10 cellular contexts compared by ENCODE assay signal in genomic region chr6:146027586-146028249, GRCh38. TPM values are rescaled to one million over a fixed set of nuclear protein-coding genes. Genes with fewer than 3 reads are reported as not detected.
A peak's percentile ranks its signal among the peaks of the same experiment; 100 is the strongest.
DNase-seq lines count a peak whose midpoint lies in the region; ATAC-seq and TF ChIP-seq lines count a peak whose summit lies in the region.
"Had no signal": no experiment of that assay in that cellular context is flagged by ENCODE, and none has a peak within 500 bp of the region (broad histone marks: within the 10 kb centered on the region; RNA-seq: fewer than 3 reads in every experiment).

No MANE protein-coding gene starts in this region.

- TF ChIP-seq CTCF in H9 (conservative IDR thresholded peaks at IDR 0.05) = peak; percentile 34
- TF ChIP-seq CTCF in WERI-Rb-1 (IDR thresholded peaks at IDR 0.05; ENCODE audit: low read depth, low read length) = peak; percentile 65
- TF ChIP-seq CTCF in kidney epithelial cell (IDR thresholded peaks at IDR 0.05; ENCODE audit: insufficient read depth, low read length, poor library complexity, severe bottlenecking) = peak; percentile 8
- TF ChIP-seq CTCF in tibial artery (IDR thresholded peaks at IDR 0.05) = no peak

- no peak overlapping the region for H4K91ac ChIP-seq in H9 (ENCODE audit: insufficient read length, low read depth, low read length)

- H3K4me1 Mint-ChIP-seq in H9 = peaks cover 18 to 19% of the 10 kb centered on the region in 2 experiments
- H3K4me1 Mint-ChIP-seq in stimulated activated memory B cell treated with anti-CD40 and anti-IgM and Interleukin-4, amounts not matched to agents 10 μg/mL and 1 μg/mL and 100 μg/mL, for 72 hours = peaks cover 8% of the 10 kb centered on the region

- no peaks in the 10 kb centered on the region for H4K20me1 ChIP-seq in H9 (ENCODE audit: control insufficient read depth, insufficient read depth, insufficient read length)

- H3K4me3 ChIP-seq in WERI-Rb-1 (ENCODE audit: low read depth, low read length) (peak overlapping the region; percentile 40), kidney epithelial cell (ENCODE audit: low read depth, low read length) (no peak overlapping the region), tibial artery (no peak overlapping the region)

- no peak overlapping the region for H2BK120ac ChIP-seq in H9 (ENCODE audit: low read depth, low read length, poor library complexity, severe bottlenecking)

- H3K79me1 ChIP-seq in H9 (ENCODE audit: insufficient read depth, low read depth, low read length, poor library complexity, severe bottlenecking) = no peaks in the 10 kb centered on the region

- no peak overlapping the region for H2AK5ac ChIP-seq in H9 (ENCODE audit: insufficient read length, low read length)

- H3K4me1 ChIP-seq in H9 (ENCODE audit: insufficient read depth, low read length) = no peaks in the 10 kb centered on the region
- peaks cover 0 to 6% (median 0%) of the 10 kb centered on the region in 4 donors for H3K4me1 ChIP-seq in tibial artery

- H3K27ac Mint-ChIP-seq in H9 = no peak overlapping the region
- H3K27ac Mint-ChIP-seq in stimulated activated memory B cell treated with anti-CD40 and anti-IgM and Interleukin-4, amounts not matched to agents 10 μg/mL and 1 μg/mL and 100 μg/mL, for 72 hours = no peak overlapping the region
- H3K27ac Mint-ChIP-seq: naive B cell had no signal

- no peaks in the 10 kb centered on the region for H3K79me2 ChIP-seq in H9 (ENCODE audit: insufficient read depth, low read length)

- no peak overlapping the region for H3K4ac ChIP-seq in H9 (ENCODE audit: low read depth, low read length)

- H3K9me3 ChIP-seq in H9 (ENCODE audit: control insufficient read depth, low read depth, low read length) = no peaks in the 10 kb centered on the region
- H3K9me3 ChIP-seq in WERI-Rb-1 (ENCODE audit: severe bottlenecking) = no peaks in the 10 kb centered on the region
- no peaks in the 10 kb centered on the region for H3K9me3 ChIP-seq in tibial artery

- peaks cover 38% of the 10 kb centered on the region for H3K27me3 Mint-ChIP-seq in H9 (ENCODE audit: low read depth)
- peaks cover 57% of the 10 kb centered on the region for H3K27me3 Mint-ChIP-seq in stimulated activated memory B cell treated with anti-CD40 and anti-IgM and Interleukin-4, amounts not matched to agents 10 μg/mL and 1 μg/mL and 100 μg/mL, for 72 hours

- no peak overlapping the region for H4K8ac ChIP-seq in H9 (replicated peaks; ENCODE audit: insufficient read length, low read depth, low read length)

- H3K36me3 ChIP-seq in WERI-Rb-1 = no peaks in the 10 kb centered on the region
- no peaks in the 10 kb centered on the region for H3K36me3 ChIP-seq in kidney epithelial cell (ENCODE audit: control insufficient read depth, insufficient read depth, low read length)
- H3K36me3 ChIP-seq in tibial artery = no peaks in the 10 kb centered on the region

- H3K27me3 ChIP-seq in H9 (ENCODE audit: insufficient read depth, low read length) = peaks cover 6% of the 10 kb centered on the region
- peaks cover 25% of the 10 kb centered on the region for H3K27me3 ChIP-seq in WERI-Rb-1 (ENCODE audit: insufficient read depth, low read depth, severe bottlenecking)
- peaks cover 29% of the 10 kb centered on the region for H3K27me3 ChIP-seq in kidney epithelial cell (ENCODE audit: control insufficient read depth, insufficient read depth, low read length)
- H3K27me3 ChIP-seq in tibial artery = peaks cover 0 to 35% of the 10 kb centered on the region in 2 donors

- H3K27ac ChIP-seq in H9 (ENCODE audit: insufficient read length, low read depth, low read length) (no peak overlapping the region), WERI-Rb-1 (no peak overlapping the region), tibial artery (no peak overlapping the region)
- H3K27ac ChIP-seq: RWPE1 had no signal

- no peaks in the 10 kb centered on the region; a peak in 1 of 7 replicates for H3K36me3 Mint-ChIP-seq in H9 (ENCODE audit: insufficient read depth in 1 of 3, low read depth in 3 of 3)
- H3K36me3 Mint-ChIP-seq in stimulated activated memory B cell treated with anti-CD40 and anti-IgM and Interleukin-4, amounts not matched to agents 10 μg/mL and 1 μg/mL and 100 μg/mL, for 72 hours = no peaks in the 10 kb centered on the region

- peak; percentile 8 for DNase-seq in Caki2 (ENCODE audit: low read depth)
- peak; percentile 36 for DNase-seq in H9
- peak; percentile 63 for DNase-seq in WERI-Rb-1
- DNase-seq in kidney epithelial cell (ENCODE audit: low read depth) = no peak
- DNase-seq in tibial artery = no peak
- DNase-seq in stimulated activated CD8-positive, alpha-beta memory T cell treated with anti-CD3 and anti-CD28 coated beads, Interleukin-4, amount 100 ng/mL, for 48 hours = no peak

- no peak overlapping the region for H2BK12ac ChIP-seq in H9 (ENCODE audit: insufficient read length, low read depth, low read length)

- no peak overlapping the region; the same call in 1 of the 2 replicates for H3K14ac ChIP-seq in H9 (ENCODE audit: insufficient read depth, low read length)

- no peak overlapping the region for H4K5ac ChIP-seq in H9 (ENCODE audit: insufficient read length, low read depth, low read length)

- H3K56ac ChIP-seq in H9 (ENCODE audit: insufficient read length, low read depth, low read length) = no peak overlapping the region

- H2BK20ac ChIP-seq in H9 (ENCODE audit: low read depth, low read length, poor library complexity, severe bottlenecking) = no peak overlapping the region

- H3K9me3 Mint-ChIP-seq in H9 = no peaks in the 10 kb centered on the region; a peak in 1 of 5 replicates
- H3K9me3 Mint-ChIP-seq in stimulated activated memory B cell treated with anti-CD40 and anti-IgM and Interleukin-4, amounts not matched to agents 10 μg/mL and 1 μg/mL and 100 μg/mL, for 72 hours = peaks cover 6% of the 10 kb centered on the region

- H3K23ac ChIP-seq in H9 (ENCODE audit: insufficient read length, low read depth, low read length) = no peak overlapping the region

- H3K23me2 ChIP-seq in H9 (ENCODE audit: insufficient read length, low read depth, low read length, poor library complexity, severe bottlenecking) = peaks cover 22% of the 10 kb centered on the region

- intact Hi-C loops in tibial artery (cut with DNase I; ENCODE audit: low total_unique reads) = no loop called here

- no peak overlapping the region for H3K9ac ChIP-seq in H9 (ENCODE audit: extremely low read depth, insufficient read length, low read length)

- in situ Hi-C loops in Caki2 (cut with HindIII; ENCODE audit: low pct_unique_long_range_greater_than_20kb, low sequenced_read_pairs) = no loop called here

- WGBS in H9 (ENCODE audit: extremely low coverage, insufficient read length, low lambda C conversion rate) = no CpG with 5 or more reads among the region's 31 CpGs

- ATAC-seq in stimulated activated memory B cell treated with anti-CD40 and anti-IgM and Interleukin-4, amounts not matched to agents 10 μg/mL and 1 μg/mL and 100 μg/mL, for 72 hours = no peak
- ATAC-seq in HG02588 (IDR thresholded peaks at IDR 0.05; ENCODE audit: unreplicated experiment) = no peak

- H3K4me2 ChIP-seq in H9 (ENCODE audit: insufficient read depth, insufficient read length, low read length) = peak overlapping the region; percentile 99

- no peak overlapping the region for H2AFZ ChIP-seq in H9 (ENCODE audit: low read length)

- H3T11ph ChIP-seq in H9 (ENCODE audit: low read length) = no peak overlapping the region

- H3K18ac ChIP-seq in H9 (ENCODE audit: insufficient read length, low read depth, low read length) = no peak overlapping the region

- H2BK5ac ChIP-seq in H9 (ENCODE audit: insufficient read length, low read length) = no peak overlapping the region

- peak overlapping the region; percentile 72 to 87 for H3K4me3 Mint-ChIP-seq in H9
- H3K4me3 Mint-ChIP-seq in stimulated activated memory B cell treated with anti-CD40 and anti-IgM and Interleukin-4, amounts not matched to agents 10 μg/mL and 1 μg/mL and 100 μg/mL, for 72 hours = no peak overlapping the region

- H2BK15ac ChIP-seq in H9 (ENCODE audit: low read depth, low read length) = no peak overlapping the region

RNA-seq across cellular contexts. Expression of gene GRM1, which starts 1.1 kb away (rescaled TPM):
- 0.20 and 0.41 TPM in 2 replicates for total RNA-seq in Caki2 (2014; rRNA removed; shearing (Covaris generic); ENCODE audit: low replicate concordance)
- total RNA-seq in H9 (2021) = 0.07 and 0.39 TPM in 2 replicates
- total RNA-seq in kidney epithelial cell = under 0.01 TPM in 1 of 2 replicates, not detected in the other

Comparison
In these comparisons a context has a peak if more than half of its experiments do, and no peak if none do; other contexts are left out.
1. DNase-seq: peak in Caki2 (single experiment), H9 (single experiment) and WERI-Rb-1 (single experiment); none in kidney epithelial cell (single experiment), tibial artery (0 of 2) and stimulated activated CD8-positive, alpha-beta memory T cell treated with anti-CD3 and anti-CD28 coated beads, Interleukin-4, amount 100 ng/mL, for 48 hours (single experiment).
2. CTCF ChIP-seq: peak in H9 (single experiment), WERI-Rb-1 (single experiment) and kidney epithelial cell (single experiment); none in tibial artery (0 of 2).